In genomic region chr6:134363323-134364039, GRCh38 we compare ENCODE assay signal across 14 cellular contexts. TPM values are rescaled to one million over a fixed set of nuclear protein-coding genes. Genes with fewer than 3 reads are reported as not detected.
A peak's percentile ranks its signal among the peaks of the same experiment; 100 is the strongest.
DNase-seq lines count a peak whose midpoint lies in the region; ATAC-seq and TF ChIP-seq lines count a peak whose summit lies in the region.
"Had no signal": no experiment of that assay in that cellular context is flagged by ENCODE, and none has a peak within 500 bp of the region (broad histone marks: within the 10 kb centered on the region; RNA-seq: fewer than 3 reads in every experiment).

No MANE protein-coding gene starts in this region.

- TF ChIP-seq CTCF in astrocyte of the spinal cord (IDR thresholded peaks at IDR 0.05; ENCODE audit: low read depth, low read length): no peak

- no peaks in the 10 kb centered on the region for H3K27me3 Mint-ChIP-seq in CD4-positive, alpha-beta memory T cell
- H3K27me3 Mint-ChIP-seq: activated naive CD8-positive, alpha-beta T cell; stimulated activated naive CD8-positive, alpha-beta T cell treated with anti-CD3 and anti-CD28 coated beads, Interleukin-15, Interleukin-2, amounts not matched to agents 100 ng/mL and 50 ng/mL, for 24 hours had no signal

- H3K9me3 ChIP-seq in CD4-positive, alpha-beta memory T cell (ENCODE audit: control insufficient read depth in 1 of 2, low read length in 2 of 2): no peaks in the 10 kb centered on the region

- in situ Hi-C loops in astrocyte of the spinal cord (cut with HindIII; ENCODE audit: low sequenced_read_pairs): loop anchor here (5.0 kb wide), 1 partner anchor 459 kb away; no protein-coding TSS in a partner anchor

- H3K27me3 ChIP-seq in CD4-positive, alpha-beta memory T cell (ENCODE audit: insufficient read depth, low read length): no peaks in the 10 kb centered on the region

- intact Hi-C loops in CD4-positive, alpha-beta memory T cell (cut with micrococcal nuclease): no loop called here

- CTCF ChIA-PET in CD4-positive, alpha-beta memory T cell (lab: Charles Lee; ENCODE audit: partially characterized antibody): interaction anchor here (1.3 kb wide), 1 partner anchor 11 kb away, joined by 5 read pairs; no protein-coding TSS in a partner anchor

- H3K27ac ChIP-seq in CD4-positive, alpha-beta memory T cell (ENCODE audit: low read depth, low read length): no peak overlapping the region

- H3K9me3 Mint-ChIP-seq in CD4-positive, alpha-beta memory T cell: no peaks in the 10 kb centered on the region

- H3K27ac Mint-ChIP-seq in CD4-positive, alpha-beta memory T cell: no peak overlapping the region
- H3K27ac Mint-ChIP-seq: activated naive CD8-positive, alpha-beta T cell; stimulated activated naive CD8-positive, alpha-beta T cell treated with anti-CD3 and anti-CD28 coated beads, Interleukin-15, Interleukin-2, amounts not matched to agents 100 ng/mL and 50 ng/mL, for 24 hours had no signal

- H3K4me3 ChIP-seq in astrocyte of the spinal cord (ENCODE audit: low read depth, low read length): no peak overlapping the region
- no peak overlapping the region for H3K4me3 ChIP-seq in CD4-positive, alpha-beta memory T cell (ENCODE audit: low read length in 2 of 2)

- no peaks in the 10 kb centered on the region for H3K36me3 ChIP-seq in CD4-positive, alpha-beta memory T cell (ENCODE audit: insufficient read depth, low read length)

- H3K4me3 Mint-ChIP-seq in CD4-positive, alpha-beta memory T cell: no peak overlapping the region
- H3K4me3 Mint-ChIP-seq: activated naive CD8-positive, alpha-beta T cell; stimulated activated naive CD8-positive, alpha-beta T cell treated with anti-CD3 and anti-CD28 coated beads, Interleukin-15, Interleukin-2, amounts not matched to agents 100 ng/mL and 50 ng/mL, for 24 hours had no signal

- POLR2A ChIA-PET in CD4-positive, alpha-beta memory T cell (lab: Charles Lee; ENCODE audit: partially characterized antibody): interaction anchor here (0.9 kb wide), 1 partner anchor 8 kb away, joined by 3 read pairs; no protein-coding TSS in a partner anchor

- ATAC-seq in HG03565 (IDR thresholded peaks at IDR 0.05; ENCODE audit: unreplicated experiment) (no peak), HG03432 (IDR thresholded peaks at IDR 0.05; ENCODE audit: unreplicated experiment) (no peak)
- ATAC-seq: Right ventricle myocardium inferior had no signal

- no peaks in the 10 kb centered on the region for H3K36me3 Mint-ChIP-seq in CD4-positive, alpha-beta memory T cell
- H3K36me3 Mint-ChIP-seq: activated naive CD8-positive, alpha-beta T cell had no signal

- no peaks in the 10 kb centered on the region for H3K4me1 ChIP-seq in CD4-positive, alpha-beta memory T cell (ENCODE audit: insufficient read depth, low read length)

- no peaks in the 10 kb centered on the region for H3K4me1 Mint-ChIP-seq in CD4-positive, alpha-beta memory T cell

- DNase-seq in COLO829 (ENCODE audit: low spot score): peak; percentile 93
- peak; percentile 88 for DNase-seq in M059J (ENCODE audit: low read depth)
- DNase-seq in astrocyte of the spinal cord (ENCODE audit: low read depth, low spot score): peak; percentile 86
- peak; percentile 84 for DNase-seq in kidney tubule cell (ENCODE audit: low spot score)
- DNase-seq in DMS153 treated with DMSO at 0.1 percent for 48 hours (lab: John Stamatoyannopoulos, UW; ENCODE audit: unreplicated experiment): no peak
- DNase-seq in CD4-positive, alpha-beta memory T cell: no peak
- DNase-seq: hypothalamus; Kasumi-1; stimulated activated CD4-positive, alpha-beta T cell treated with anti-CD3 and anti-CD28 coated beads, Interleukin-2, amount 100 ng/mL, for 24 hours had no signal

RNA-seq across cellular contexts. Expression of gene SGK1, which starts 45.6 kb away (rescaled TPM):
- 53.2 and 112 TPM in 2 replicates for total RNA-seq in M059J (2014; rRNA removed; shearing (Covaris generic))
- total RNA-seq in CD4-positive, alpha-beta memory T cell: 10 to 100 TPM; 14.3 to 16.0 TPM
- polyA plus RNA-seq in CD4-positive, alpha-beta memory T cell: 10 to 100 TPM in 1 of 2 donors, 1 to 10 TPM in 1; 5.8 to 46.9 TPM

Comparison
In these comparisons a context has a peak if more than half of its experiments do, and no peak if none do; other contexts are left out.
1. DNase-seq: peak in COLO829 (single experiment), M059J (single experiment), astrocyte of the spinal cord (single experiment) and kidney tubule cell (single experiment); none in DMS153 treated with DMSO at 0.1 percent for 48 hours (single experiment) and CD4-positive, alpha-beta memory T cell (0 of 5).